10 cellular contexts compared by ENCODE assay signal in the genomic region with DNA sequence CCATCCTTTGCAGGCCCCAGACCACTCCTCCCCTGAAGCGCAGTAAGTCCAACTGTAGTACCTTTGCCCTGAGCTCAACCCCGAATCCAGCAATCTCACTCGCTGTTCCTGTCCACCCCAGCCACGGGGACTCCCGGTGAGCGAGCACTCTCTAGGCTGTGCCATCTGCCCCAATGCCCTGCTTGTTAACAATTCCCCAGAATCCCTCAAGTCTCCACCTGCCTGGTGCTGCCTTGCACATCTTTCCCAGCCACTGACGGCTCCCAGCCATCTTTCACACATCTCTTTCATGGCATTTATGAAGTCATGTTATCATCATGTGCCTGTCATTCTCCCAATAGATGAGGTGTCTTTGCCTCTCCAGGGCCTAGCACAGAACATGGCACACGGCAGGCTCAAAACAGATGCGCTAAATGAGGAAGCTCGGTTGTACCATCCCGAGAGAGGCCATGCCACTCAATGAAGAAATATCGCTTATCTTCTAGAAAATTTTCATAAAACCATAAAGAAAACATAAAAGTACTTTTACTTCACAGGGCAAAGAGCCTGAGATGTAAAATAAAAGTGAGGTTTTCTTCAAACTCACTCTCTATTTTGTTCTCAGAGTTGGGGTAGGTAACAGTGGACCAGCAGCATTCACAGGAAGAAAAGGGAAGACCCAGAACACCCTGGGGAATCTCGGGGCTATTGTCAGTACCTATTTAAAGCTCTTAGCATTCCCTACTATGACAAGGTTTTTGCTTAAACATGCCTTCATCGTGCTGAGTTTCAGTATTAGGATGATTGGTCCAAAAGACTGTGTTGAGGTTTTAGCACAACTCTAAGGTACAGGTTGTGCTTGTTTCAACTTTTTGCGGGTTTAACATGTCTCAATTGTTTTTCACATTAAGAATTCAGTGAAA. TPM values are rescaled to one million over a fixed set of nuclear protein-coding genes. Genes with fewer than 3 reads are reported as not detected.
DNase-seq lines count a peak whose midpoint lies in the region; ATAC-seq, FAIRE-seq and TF ChIP-seq lines count a peak whose summit lies in the region.
"Had no signal": no experiment of that assay in that cellular context is flagged by ENCODE, and none has a peak within 500 bp of the region (broad histone marks: within the 10 kb centered on the region; RNA-seq: fewer than 3 reads in every experiment).

No MANE protein-coding gene starts in this region.

- H3K9me3 Mint-ChIP-seq in activated CD4-positive, alpha-beta T cell treated with anti-CD3 and anti-CD28 coated beads, Interleukin-2, amount 10 ng/mL, durations not matched to agents 7 days and 5 days = peaks cover 2% of the 10 kb centered on the region
- peaks cover 0 to 9% of the 10 kb centered on the region in 2 donors for H3K9me3 Mint-ChIP-seq in stimulated activated naive B cell treated with anti-CD40 and anti-IgM and Interleukin-4, amounts not matched to agents 10 μg/mL and 1 μg/mL and 100 μg/mL, for 72 hours
- H3K9me3 Mint-ChIP-seq: activated CD4-positive, alpha-beta memory T cell treated with anti-CD3 and anti-CD28 coated beads for 36 hours had no signal

- peak overlapping the region; percentile 31 for H3K27ac Mint-ChIP-seq in activated CD4-positive, alpha-beta T cell treated with anti-CD3 and anti-CD28 coated beads, Interleukin-2, amount 10 ng/mL, durations not matched to agents 7 days and 5 days
- peak overlapping the region; percentile 81 for H3K27ac Mint-ChIP-seq in stimulated activated naive B cell treated with anti-CD40 and anti-IgM and Interleukin-4, amounts not matched to agents 10 μg/mL and 1 μg/mL and 100 μg/mL, for 72 hours
- H3K27ac Mint-ChIP-seq: activated CD4-positive, alpha-beta memory T cell treated with anti-CD3 and anti-CD28 coated beads for 36 hours had no signal

- no peak overlapping the region for H3K4me3 Mint-ChIP-seq in activated CD4-positive, alpha-beta T cell treated with anti-CD3 and anti-CD28 coated beads, Interleukin-2, amount 10 ng/mL, durations not matched to agents 7 days and 5 days
- no peak overlapping the region for H3K4me3 Mint-ChIP-seq in stimulated activated naive B cell treated with anti-CD40 and anti-IgM and Interleukin-4, amounts not matched to agents 10 μg/mL and 1 μg/mL and 100 μg/mL, for 72 hours
- H3K4me3 Mint-ChIP-seq: activated CD4-positive, alpha-beta memory T cell treated with anti-CD3 and anti-CD28 coated beads for 36 hours; naive B cell had no signal

- intact Hi-C loops in left lung (cut with DNase I) = no loop called here

- CTCF ChIA-PET in activated CD4-positive, alpha-beta T cell treated with anti-CD3 and anti-CD28 coated beads, Interleukin-2, amount 10 ng/mL, durations not matched to agents 7 days and 5 days (lab: Charles Lee) = interaction anchor here (0.6 kb wide), 2 partner anchors 112 to 657 kb away, joined by 3 to 4 read pairs; no protein-coding TSS in a partner anchor

- H3K4me1 ChIP-seq in left lung = peaks cover 0 to 4% of the 10 kb centered on the region in 2 donors

- peaks cover 0 to 17% of the 10 kb centered on the region in 2 donors for H3K36me3 ChIP-seq in left lung

- H3K27me3 ChIP-seq in left lung = no peaks in the 10 kb centered on the region

- H3K4me1 Mint-ChIP-seq in activated CD4-positive, alpha-beta T cell treated with anti-CD3 and anti-CD28 coated beads, Interleukin-2, amount 10 ng/mL, durations not matched to agents 7 days and 5 days = peaks cover 11% of the 10 kb centered on the region
- peaks cover 19 to 30% of the 10 kb centered on the region in 2 donors for H3K4me1 Mint-ChIP-seq in stimulated activated naive B cell treated with anti-CD40 and anti-IgM and Interleukin-4, amounts not matched to agents 10 μg/mL and 1 μg/mL and 100 μg/mL, for 72 hours

- H3K36me3 Mint-ChIP-seq in activated CD4-positive, alpha-beta T cell treated with anti-CD3 and anti-CD28 coated beads, Interleukin-2, amount 10 ng/mL, durations not matched to agents 7 days and 5 days (ENCODE audit: low read depth) = no peaks in the 10 kb centered on the region
- peaks cover 2 to 9% of the 10 kb centered on the region in 2 donors for H3K36me3 Mint-ChIP-seq in stimulated activated naive B cell treated with anti-CD40 and anti-IgM and Interleukin-4, amounts not matched to agents 10 μg/mL and 1 μg/mL and 100 μg/mL, for 72 hours
- H3K36me3 Mint-ChIP-seq: activated CD4-positive, alpha-beta memory T cell treated with anti-CD3 and anti-CD28 coated beads for 36 hours; naive B cell had no signal

- ATAC-seq in GM21825 (IDR thresholded peaks at IDR 0.05; ENCODE audit: unreplicated experiment) (peak; percentile 98), HG03432 (IDR thresholded peaks at IDR 0.05; ENCODE audit: unreplicated experiment) (peak; percentile 99), left lung (no peak), omental fat pad (ENCODE audit: low FRiP score) (no peak)
- peak; percentile 93 to 96 for ATAC-seq in stimulated activated naive B cell treated with anti-CD40 and anti-IgM and Interleukin-4, amounts not matched to agents 10 μg/mL and 1 μg/mL and 100 μg/mL, for 72 hours (replicated peaks)

- no peak overlapping the region for H3K27ac ChIP-seq in left lung

- POLR2A ChIA-PET in activated CD4-positive, alpha-beta T cell treated with anti-CD3 and anti-CD28 coated beads, Interleukin-2, amount 10 ng/mL, durations not matched to agents 7 days and 5 days (lab: Charles Lee) = no interaction called here

- no peak for FAIRE-seq in RCC 7860 (lab: Jason Lieb, UNC)

- DNase-seq in activated CD4-positive, alpha-beta T cell treated with anti-CD3 and anti-CD28 coated beads, Interleukin-2, amount 10 ng/mL, durations not matched to agents 7 days and 5 days = no peak
- no peak for DNase-seq in activated CD4-positive, alpha-beta T cell treated with anti-CD3 and anti-CD28 coated beads, Interleukin-2, amount 50 U/mL, for 48 hours
- DNase-seq in stimulated activated naive B cell treated with anti-CD40 and anti-IgM and Interleukin-4, amounts not matched to agents 10 μg/mL and 1 μg/mL and 100 μg/mL, for 72 hours = peak; percentile 65
- DNase-seq in RCC 7860 (ENCODE audit: low spot score) (no peak), left lung (no peak), omental fat pad (ENCODE audit: low spot score) (no peak)
- DNase-seq: activated CD4-positive, alpha-beta memory T cell treated with anti-CD3 and anti-CD28 coated beads for 36 hours; naive B cell had no signal

- H3K27me3 Mint-ChIP-seq in activated CD4-positive, alpha-beta T cell treated with anti-CD3 and anti-CD28 coated beads, Interleukin-2, amount 10 ng/mL, durations not matched to agents 7 days and 5 days = no peaks in the 10 kb centered on the region
- H3K27me3 Mint-ChIP-seq in stimulated activated naive B cell treated with anti-CD40 and anti-IgM and Interleukin-4, amounts not matched to agents 10 μg/mL and 1 μg/mL and 100 μg/mL, for 72 hours = peaks cover 0 to 4% of the 10 kb centered on the region in 2 donors
- H3K27me3 Mint-ChIP-seq: activated CD4-positive, alpha-beta memory T cell treated with anti-CD3 and anti-CD28 coated beads for 36 hours had no signal

- TF ChIP-seq CTCF in left lung (IDR thresholded peaks at IDR 0.05) (no peak), omental fat pad (IDR thresholded peaks at IDR 0.05) (no peak)

- no peak overlapping the region for H3K4me3 ChIP-seq in left lung

- no peaks in the 10 kb centered on the region for H3K9me3 ChIP-seq in left lung

RNA-seq across cellular contexts. Expression of a gene that starts 55.2 kb away (rescaled TPM):
- 10 to 100 TPM; 22.6 to 25.5 TPM for total RNA-seq in activated CD4-positive, alpha-beta T cell treated with anti-CD3 and anti-CD28 coated beads, Interleukin-2, amount 10 ng/mL, durations not matched to agents 7 days and 5 days
- total RNA-seq in left lung = 10 to 100 TPM; 14.5 to 20.3 TPM
- total RNA-seq in omental fat pad = 100 to 1,000 TPM; 118 to 175 (median 140) TPM

Comparison
In these comparisons a context has a peak if more than half of its experiments do, and no peak if none do; other contexts are left out.
1. ATAC-seq: peak in GM21825 (single experiment), HG03432 (single experiment) and stimulated activated naive B cell treated with anti-CD40 and anti-IgM and Interleukin-4, amounts not matched to agents 10 μg/mL and 1 μg/mL and 100 μg/mL, for 72 hours (2 of 2); none in left lung (single experiment) and omental fat pad (single experiment).
2. RNA of a gene that starts 55.2 kb away (total RNA-seq): 118 to 175 TPM in omental fat pad; 22.6 to 25.5 TPM in activated CD4-positive, alpha-beta T cell treated with anti-CD3 and anti-CD28 coated beads, Interleukin-2, amount 10 ng/mL, durations not matched to agents 7 days and 5 days and 14.5 to 20.3 TPM in left lung; every median in the first group is over 4 times any median in the second.